In genomic region chr13:112342841-112343361, GRCh38 we compare ENCODE assay signal across 29 cellular contexts. TPM values are rescaled to one million over a fixed set of nuclear protein-coding genes. Genes with fewer than 3 reads are reported as not detected.
DNase-seq lines count a peak whose midpoint lies in the region; ATAC-seq and TF ChIP-seq lines count a peak whose summit lies in the region.
"Had no signal": no experiment of that assay in that cellular context is flagged by ENCODE, and none has a peak within 500 bp of the region (broad histone marks: within the 10 kb centered on the region; RNA-seq: fewer than 3 reads in every experiment).

No MANE protein-coding gene starts in this region.

- H3T11ph ChIP-seq in H9 (ENCODE audit: low read length): no peak overlapping the region

- H3K56ac ChIP-seq in H9 (ENCODE audit: insufficient read length, low read depth, low read length): no peak overlapping the region

- no peak overlapping the region for H3K4me3 Mint-ChIP-seq in H9
- H3K4me3 Mint-ChIP-seq in stimulated activated memory B cell treated with anti-CD40 and anti-IgM and Interleukin-4, amounts not matched to agents 10 μg/mL and 1 μg/mL and 100 μg/mL, for 72 hours: no peak overlapping the region
- H3K4me3 Mint-ChIP-seq in activated CD8-positive, alpha-beta T cell treated with anti-CD3 and anti-CD28 coated beads for 36 hours: no peak overlapping the region
- H3K4me3 Mint-ChIP-seq: CD8-positive, alpha-beta T cell; IgD-negative memory B cell had no signal

- H3K9me3 ChIP-seq in H9 (ENCODE audit: control insufficient read depth, low read depth, low read length) (no peaks in the 10 kb centered on the region), PC-3 (ENCODE audit: low read length) (no peaks in the 10 kb centered on the region)

- no peaks in the 10 kb centered on the region for H3K36me3 ChIP-seq in PC-3 (ENCODE audit: low read depth, low read length)

- intact Hi-C loops in PC-3 (cut with micrococcal nuclease): no loop called here
- intact Hi-C loops in activated CD8-positive, alpha-beta T cell treated with anti-CD3 and anti-CD28 coated beads for 36 hours (cut with micrococcal nuclease): no loop called here

- 0 out of 7 replicates have a peak, but pooled peaks cover 0 to 7% (median 0%) of the 10 kb centered on the region in 3 experiments for H3K36me3 Mint-ChIP-seq in H9 (ENCODE audit: insufficient read depth in 1 of 3, low read depth in 3 of 3)
- no peaks in the 10 kb centered on the region for H3K36me3 Mint-ChIP-seq in stimulated activated memory B cell treated with anti-CD40 and anti-IgM and Interleukin-4, amounts not matched to agents 10 μg/mL and 1 μg/mL and 100 μg/mL, for 72 hours
- no peaks in the 10 kb centered on the region for H3K36me3 Mint-ChIP-seq in activated CD8-positive, alpha-beta T cell treated with anti-CD3 and anti-CD28 coated beads for 36 hours (ENCODE audit: low read depth)
- H3K36me3 Mint-ChIP-seq: CD8-positive, alpha-beta T cell had no signal

- no peak overlapping the region for H4K5ac ChIP-seq in H9 (ENCODE audit: insufficient read length, low read depth, low read length)

- H3K27me3 Mint-ChIP-seq in H9 (ENCODE audit: low read depth): peaks cover 59% of the 10 kb centered on the region
- peaks cover 10% of the 10 kb centered on the region for H3K27me3 Mint-ChIP-seq in stimulated activated memory B cell treated with anti-CD40 and anti-IgM and Interleukin-4, amounts not matched to agents 10 μg/mL and 1 μg/mL and 100 μg/mL, for 72 hours
- H3K27me3 Mint-ChIP-seq in activated CD8-positive, alpha-beta T cell treated with anti-CD3 and anti-CD28 coated beads for 36 hours: peaks cover 30% of the 10 kb centered on the region

- WGBS in H9 (ENCODE audit: extremely low coverage, insufficient read length, low lambda C conversion rate): no CpG with 5 or more reads among the region's 50 CpGs

- H3K27ac ChIP-seq in H9 (ENCODE audit: insufficient read length, low read depth, low read length) (no peak overlapping the region), PC-3 (ENCODE audit: low read length) (no peak overlapping the region)
- H3K27ac ChIP-seq: C4-2B, GM23248, HL-60, KMS-11, SK-N-MC had no signal

- H3K18ac ChIP-seq in H9 (ENCODE audit: insufficient read length, low read depth, low read length): no peak overlapping the region

- no peak overlapping the region for H2BK15ac ChIP-seq in H9 (ENCODE audit: low read depth, low read length)

- CTCF ChIA-PET in PC-3 (lab: Charles Lee): no interaction called here
- CTCF ChIA-PET in activated CD8-positive, alpha-beta T cell treated with anti-CD3 and anti-CD28 coated beads for 36 hours (lab: Charles Lee): no interaction called here

- no peak overlapping the region for H3K27ac Mint-ChIP-seq in H9
- H3K27ac Mint-ChIP-seq in stimulated activated memory B cell treated with anti-CD40 and anti-IgM and Interleukin-4, amounts not matched to agents 10 μg/mL and 1 μg/mL and 100 μg/mL, for 72 hours: no peak overlapping the region
- no peak overlapping the region for H3K27ac Mint-ChIP-seq in activated CD8-positive, alpha-beta T cell treated with anti-CD3 and anti-CD28 coated beads for 36 hours
- H3K27ac Mint-ChIP-seq: CD8-positive, alpha-beta T cell; IgD-negative memory B cell had no signal

- H3K4me2 ChIP-seq in H9 (ENCODE audit: insufficient read depth, insufficient read length, low read length): no peak overlapping the region
- 0 out of 2 replicates have a peak overlapping the region, but pooled peaks have one; percentile 38 for H3K4me2 ChIP-seq in PC-3 (ENCODE audit: low read length)
- H3K4me2 ChIP-seq: KMS-11 had no signal

- H2BK120ac ChIP-seq in H9 (ENCODE audit: low read depth, low read length, poor library complexity, severe bottlenecking): no peak overlapping the region

- H3K9ac ChIP-seq in H9 (ENCODE audit: extremely low read depth, insufficient read length, low read length) (no peak overlapping the region), PC-3 (ENCODE audit: low read length) (no peak overlapping the region)
- H3K9ac ChIP-seq: GM23248, KMS-11 had no signal

- no peaks in the 10 kb centered on the region for H4K20me1 ChIP-seq in H9 (ENCODE audit: control insufficient read depth, insufficient read depth, insufficient read length)
- H4K20me1 ChIP-seq in PC-3 (ENCODE audit: low read length): no peaks in the 10 kb centered on the region

- no peaks in the 10 kb centered on the region for H3F3A ChIP-seq in PC-3 (ENCODE audit: low read length, unreplicated experiment)

- H2AFZ ChIP-seq in H9 (ENCODE audit: low read length) (no peak overlapping the region), PC-3 (ENCODE audit: low read length) (no peak overlapping the region)
- H2AFZ ChIP-seq: GM23248 had no signal

- BruUV-seq in PC-3 (replicated peaks; lab: Mats Ljungman, UMichigan): no TSS peak

- no peak overlapping the region for H3K4ac ChIP-seq in H9 (ENCODE audit: low read depth, low read length)

- H2AK5ac ChIP-seq in H9 (ENCODE audit: insufficient read length, low read length): no peak overlapping the region

- H2BK12ac ChIP-seq in H9 (ENCODE audit: insufficient read length, low read depth, low read length): no peak overlapping the region

- H3K9me2 ChIP-seq in PC-3 (replicated peaks; ENCODE audit: low read length): no peaks in the 10 kb centered on the region

- H2BK5ac ChIP-seq in H9 (ENCODE audit: insufficient read length, low read length): no peak overlapping the region

- ATAC-seq in PC-3: no peak
- peak; percentile 63 for ATAC-seq in stimulated activated memory B cell treated with anti-CD40 and anti-IgM and Interleukin-4, amounts not matched to agents 10 μg/mL and 1 μg/mL and 100 μg/mL, for 72 hours
- ATAC-seq in activated CD8-positive, alpha-beta T cell treated with anti-CD3 and anti-CD28 coated beads for 36 hours: no peak
- ATAC-seq in HG03342 (IDR thresholded peaks at IDR 0.05; ENCODE audit: unreplicated experiment): no peak
- ATAC-seq: CD8-positive, alpha-beta T cell; GM12878 had no signal

- no peaks in the 10 kb centered on the region for H3K23me2 ChIP-seq in H9 (ENCODE audit: insufficient read length, low read depth, low read length, poor library complexity, severe bottlenecking)

- H3K9me3 Mint-ChIP-seq in H9: peaks cover 3 to 13% of the 10 kb centered on the region in 2 experiments; a peak in 3 of 5 replicates
- no peaks in the 10 kb centered on the region for H3K9me3 Mint-ChIP-seq in stimulated activated memory B cell treated with anti-CD40 and anti-IgM and Interleukin-4, amounts not matched to agents 10 μg/mL and 1 μg/mL and 100 μg/mL, for 72 hours
- H3K9me3 Mint-ChIP-seq in activated CD8-positive, alpha-beta T cell treated with anti-CD3 and anti-CD28 coated beads for 36 hours: no peaks in the 10 kb centered on the region
- H3K9me3 Mint-ChIP-seq: CD8-positive, alpha-beta T cell; IgD-negative memory B cell had no signal

- no peak overlapping the region for H4K91ac ChIP-seq in H9 (ENCODE audit: insufficient read length, low read depth, low read length)

- POLR2A ChIA-PET in PC-3 (lab: Charles Lee; ENCODE audit: unreplicated experiment): no interaction called here
- POLR2A ChIA-PET in activated CD8-positive, alpha-beta T cell treated with anti-CD3 and anti-CD28 coated beads for 36 hours (lab: Charles Lee): no interaction called here

- no peaks in the 10 kb centered on the region; the same call in 1 of the 2 replicates for H3K27me3 ChIP-seq in H9 (ENCODE audit: insufficient read depth, low read length)
- H3K27me3 ChIP-seq in PC-3 (ENCODE audit: low read length): peaks cover 62% of the 10 kb centered on the region

- H3K23ac ChIP-seq in H9 (ENCODE audit: insufficient read length, low read depth, low read length): no peak overlapping the region

- H3K79me2 ChIP-seq in H9 (ENCODE audit: insufficient read depth, low read length) (no peaks in the 10 kb centered on the region), PC-3 (ENCODE audit: low read length) (no peaks in the 10 kb centered on the region)

- H2BK20ac ChIP-seq in H9 (ENCODE audit: low read depth, low read length, poor library complexity, severe bottlenecking): no peak overlapping the region

- no peak overlapping the region for H3K4me3 ChIP-seq in PC-3 (ENCODE audit: low read length)
- H3K4me3 ChIP-seq: GM12878, GM23248, SK-N-MC had no signal

- TF ChIP-seq CTCF in H9 (conservative IDR thresholded peaks at IDR 0.05) (no peak), PC-3 (conservative IDR thresholded peaks at IDR 0.05; ENCODE audit: low read depth, low read length) (no peak)
- TF ChIP-seq CTCF in activated CD8-positive, alpha-beta T cell treated with anti-CD3 and anti-CD28 coated beads for 36 hours (IDR thresholded peaks at IDR 0.05): no peak

- H3K79me1 ChIP-seq in H9 (ENCODE audit: insufficient read depth, low read depth, low read length, poor library complexity, severe bottlenecking): no peaks in the 10 kb centered on the region

- peaks cover 26 to 46% of the 10 kb centered on the region in 2 experiments for H3K4me1 Mint-ChIP-seq in H9
- H3K4me1 Mint-ChIP-seq in stimulated activated memory B cell treated with anti-CD40 and anti-IgM and Interleukin-4, amounts not matched to agents 10 μg/mL and 1 μg/mL and 100 μg/mL, for 72 hours: no peaks in the 10 kb centered on the region
- no peaks in the 10 kb centered on the region for H3K4me1 Mint-ChIP-seq in activated CD8-positive, alpha-beta T cell treated with anti-CD3 and anti-CD28 coated beads for 36 hours (ENCODE audit: low read depth)
- H3K4me1 Mint-ChIP-seq: IgD-negative memory B cell had no signal

- H3K4me1 ChIP-seq in H9 (ENCODE audit: insufficient read depth, low read length) (0 out of 2 replicates have a peak, but pooled peaks cover 4% of the 10 kb centered on the region), PC-3 (ENCODE audit: insufficient read depth, low read length) (no peaks in the 10 kb centered on the region)

- H4K8ac ChIP-seq in H9 (replicated peaks; ENCODE audit: insufficient read length, low read depth, low read length): no peak overlapping the region

- H3K14ac ChIP-seq in H9 (ENCODE audit: insufficient read depth, low read length): no peak overlapping the region; the same call in 1 of the 2 replicates

- DNase-seq in H9 (peak; percentile 29), PC-3 (no peak), mesenteric fat pad (ENCODE audit: low spot score) (peak; percentile 78), NCI-H2227 (lab: John Stamatoyannopoulos, UW; ENCODE audit: unreplicated experiment) (no peak)
- DNase-seq in activated CD8-positive, alpha-beta T cell treated with anti-CD3 and anti-CD28 coated beads for 36 hours: no peak
- DNase-seq: CD8-positive, alpha-beta T cell; DMS 273 treated with DMSO at 0.1 percent for 48 hours; DMS79; EL; GDM1; GM23248; HCEC 1CT; NCI-H1092 treated with DMSO at 0.1 percent for 48 hours; NCI-H1436; NCI-H187; NCI-H2081 treated with DMSO at 0.1 percent for 48 hours; NCI-H2171; NCI-H524; SIG-M5 had no signal

RNA-seq across cellular contexts. Expression of gene SPACA7, which starts 33.3 kb away (rescaled TPM):
- total RNA-seq in H9 (2021) (not detected in 2 replicates), PC-3 (2014; rRNA removed) (not detected in 2 replicates), mesenteric fat pad (not detected)
- not detected for total RNA-seq in activated CD8-positive, alpha-beta T cell treated with anti-CD3 and anti-CD28 coated beads for 36 hours
- total RNA-seq: A673; CD8-positive, alpha-beta T cell; GM12878; GM23248; OCI-LY7 had no signal

Comparison
In these comparisons a context has a peak if more than half of its experiments do, and no peak if none do; other contexts are left out.
1. DNase-seq: peak in H9 (single experiment) and mesenteric fat pad (single experiment); none in PC-3 (single experiment), activated CD8-positive, alpha-beta T cell treated with anti-CD3 and anti-CD28 coated beads for 36 hours (single experiment) and NCI-H2227 (single experiment).